In the genomic region with DNA sequence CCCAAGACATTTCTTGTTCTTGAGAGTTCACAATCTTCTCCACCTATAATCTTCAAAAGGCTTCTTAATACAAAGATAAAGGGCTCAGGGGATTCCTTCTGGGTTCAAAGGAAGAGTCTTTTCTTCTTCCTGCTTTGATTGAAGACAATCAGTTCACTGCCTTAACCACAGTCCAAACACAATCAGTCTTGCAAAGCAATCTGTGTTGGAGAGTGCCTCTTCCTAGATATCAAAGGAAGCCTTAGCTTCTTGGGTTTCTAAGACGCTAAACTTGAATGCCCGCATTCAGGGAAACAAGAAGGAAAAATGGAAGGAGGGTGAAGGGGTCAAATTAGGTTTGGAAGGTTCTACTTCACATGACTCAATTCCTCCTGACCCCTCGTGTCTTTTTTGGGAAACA, we compare ENCODE assay signal across 12 cellular contexts. TPM values are rescaled to one million over a fixed set of nuclear protein-coding genes. Genes with fewer than 3 reads are reported as not detected.
A peak's percentile ranks its signal among the peaks of the same experiment; 100 is the strongest.
DNase-seq lines count a peak whose midpoint lies in the region; ATAC-seq and TF ChIP-seq lines count a peak whose summit lies in the region.
"Had no signal": no experiment of that assay in that cellular context is flagged by ENCODE, and none has a peak within 500 bp of the region (broad histone marks: within the 10 kb centered on the region; RNA-seq: fewer than 3 reads in every experiment).

No MANE protein-coding gene starts in this region.

- no peaks in the 10 kb centered on the region for H3K9me3 Mint-ChIP-seq in activated CD4-positive, alpha-beta T cell treated with anti-CD3 and anti-CD28 coated beads for 36 hours (ENCODE audit: low read depth)
- no peaks in the 10 kb centered on the region for H3K9me3 Mint-ChIP-seq in effector memory CD8-positive, alpha-beta T cell

- peak overlapping the region; percentile 98 for H3K27ac Mint-ChIP-seq in activated CD4-positive, alpha-beta T cell treated with anti-CD3 and anti-CD28 coated beads for 36 hours
- peak overlapping the region; percentile 89 to 92 for H3K27ac Mint-ChIP-seq in effector memory CD8-positive, alpha-beta T cell

- no peaks in the 10 kb centered on the region for H3K9me2 ChIP-seq in OCI-LY7 (ENCODE audit: insufficient read depth, low read length)

- H3K4me3 ChIP-seq in OCI-LY7 (ENCODE audit: low read depth, low read length, poor library complexity, severe bottlenecking): peak overlapping the region; percentile 58

- peaks cover 93% of the 10 kb centered on the region for H3K79me2 ChIP-seq in OCI-LY7 (ENCODE audit: insufficient read depth, low read depth, low read length)

- H3K4me1 Mint-ChIP-seq in activated CD4-positive, alpha-beta T cell treated with anti-CD3 and anti-CD28 coated beads for 36 hours: peaks cover 82% of the 10 kb centered on the region
- peaks cover 71% of the 10 kb centered on the region in 2 donors for H3K4me1 Mint-ChIP-seq in effector memory CD8-positive, alpha-beta T cell (ENCODE audit: low read depth in 2 of 2)

- H3K9me3 ChIP-seq in OCI-LY7 (ENCODE audit: low read length): no peaks in the 10 kb centered on the region

- H3K36me3 Mint-ChIP-seq in activated CD4-positive, alpha-beta T cell treated with anti-CD3 and anti-CD28 coated beads for 36 hours (ENCODE audit: low read depth): peaks cover 36% of the 10 kb centered on the region
- H3K36me3 Mint-ChIP-seq in effector memory CD8-positive, alpha-beta T cell (ENCODE audit: insufficient read depth): peaks cover 26% of the 10 kb centered on the region

- no peaks in the 10 kb centered on the region for H3K27me3 Mint-ChIP-seq in activated CD4-positive, alpha-beta T cell treated with anti-CD3 and anti-CD28 coated beads for 36 hours
- no peaks in the 10 kb centered on the region for H3K27me3 Mint-ChIP-seq in effector memory CD8-positive, alpha-beta T cell

- no peak for ATAC-seq in activated CD4-positive, alpha-beta T cell treated with anti-CD3 and anti-CD28 coated beads for 36 hours
- no peak for ATAC-seq in effector memory CD8-positive, alpha-beta T cell (replicated peaks)
- ATAC-seq in GM19467 (IDR thresholded peaks at IDR 0.05; ENCODE audit: unreplicated experiment): no peak
- no peak for ATAC-seq in HG03521 (IDR thresholded peaks at IDR 0.05; ENCODE audit: unreplicated experiment)

- CTCF ChIA-PET in activated CD4-positive, alpha-beta T cell treated with anti-CD3 and anti-CD28 coated beads for 36 hours (lab: Charles Lee): interaction anchor here (0.7 to 7.9 kb wide), 5 partner anchors 10 to 72 kb away, joined by 4 to 54 read pairs (median 6); no protein-coding TSS in a partner anchor
- CTCF ChIA-PET in OCI-LY7 (lab: Charles Lee; ENCODE audit: unreplicated experiment): interaction anchor here (0.9 kb wide), 1 partner anchor 147 kb away, joined by 3 read pairs; no protein-coding TSS in a partner anchor

- intact Hi-C loops in activated CD4-positive, alpha-beta T cell treated with anti-CD3 and anti-CD28 coated beads for 36 hours (cut with DNase I, micrococcal nuclease): loop anchor here (5.0 kb wide), 2 partner anchors 43 to 228 kb away; a partner anchor contains a TSS
- intact Hi-C loops in OCI-LY7 (cut with micrococcal nuclease; ENCODE audit: unreplicated experiment): loop anchor here (2.0 to 5.0 kb wide), 2 partner anchors 28 to 48 kb away; a partner anchor contains a TSS

- H3K4me2 ChIP-seq in OCI-LY7 (ENCODE audit: low read length): peak overlapping the region; percentile 80

- H3K4me3 Mint-ChIP-seq in activated CD4-positive, alpha-beta T cell treated with anti-CD3 and anti-CD28 coated beads for 36 hours: no peak overlapping the region
- H3K4me3 Mint-ChIP-seq in effector memory CD8-positive, alpha-beta T cell: peak overlapping the region; percentile 64 to 72

- DNase-seq in activated CD4-positive, alpha-beta T cell treated with anti-CD3 and anti-CD28 coated beads for 36 hours: no peak
- DNase-seq in activated CD4-positive, alpha-beta T cell treated with anti-CD3 and anti-CD28 coated beads for 1 hour: no peak
- DNase-seq in OCI-LY7 (ENCODE audit: low spot score) (peak; percentile 34), pons (ENCODE audit: low spot score) (peak; percentile 37), DMS79 (lab: John Stamatoyannopoulos, UW) (no peak)
- no peak for DNase-seq in effector memory CD8-positive, alpha-beta T cell
- DNase-seq: activated CD4-positive, CD25-positive, alpha-beta regulatory T cell; foreskin fibroblast; kidney glomerular epithelial cell; NCI-H526 treated with DMSO at 0.1 percent for 48 hours had no signal

- peak overlapping the region; percentile 96 for H3K27ac ChIP-seq in OCI-LY7 (ENCODE audit: low read depth, low read length, poor library complexity, severe bottlenecking)

- TSS peak; percentile 30 for BruUV-seq in OCI-LY7 (replicated peaks; lab: Mats Ljungman, UMichigan)

- no peak overlapping the region for H2AFZ ChIP-seq in OCI-LY7 (ENCODE audit: low read length)

- peaks cover 43% of the 10 kb centered on the region; the same call in 1 of the 2 replicates for H3K36me3 ChIP-seq in OCI-LY7 (ENCODE audit: insufficient read depth, low read length)

- TF ChIP-seq CTCF in OCI-LY7 (conservative IDR thresholded peaks at IDR 0.05; ENCODE audit: low read length): no peak

- POLR2A ChIA-PET in activated CD4-positive, alpha-beta T cell treated with anti-CD3 and anti-CD28 coated beads for 36 hours (lab: Charles Lee): no interaction called here
- POLR2A ChIA-PET in OCI-LY7 (lab: Charles Lee): interaction anchor here (0.9 to 1.8 kb wide), 3 partner anchors 8 to 47 kb away, joined by 3 to 7 read pairs (median 7); no protein-coding TSS in a partner anchor

- no peaks in the 10 kb centered on the region for H4K20me1 ChIP-seq in OCI-LY7 (ENCODE audit: insufficient read depth, low read length)

- peaks cover 86% of the 10 kb centered on the region for H3K4me1 ChIP-seq in OCI-LY7 (ENCODE audit: insufficient read depth, low read length, poor library complexity, severe bottlenecking)

RNA-seq across cellular contexts. Expression of a gene that starts 27.2 kb away (rescaled TPM):
- 100 to 1,000 TPM in 1 of 2 experiments, 10 to 100 TPM in 1; 85.5 to 103 TPM for total RNA-seq in activated CD4-positive, alpha-beta T cell treated with anti-CD3 and anti-CD28 coated beads for 36 hours
- 63.7 and 74.3 TPM in 2 replicates for total RNA-seq in OCI-LY7 (2014; rRNA removed; shearing (Covaris generic))
- total RNA-seq in OCI-LY7 (2022): 90.2 and 99.9 TPM in 2 replicates

RNA-seq across cellular contexts. Expression of a gene that starts 36.7 kb away (rescaled TPM):
- total RNA-seq in activated CD4-positive, alpha-beta T cell treated with anti-CD3 and anti-CD28 coated beads for 36 hours: 1 to 10 TPM; 2.2 to 2.7 TPM
- total RNA-seq in OCI-LY7 (2014; rRNA removed; shearing (Covaris generic)): 5.6 and 8.1 TPM in 2 replicates
- total RNA-seq in OCI-LY7 (2022): 11.0 and 12.9 TPM in 2 replicates

RNA-seq across cellular contexts. Expression of a gene that starts 46.1 kb away (rescaled TPM):
- 1 to 10 TPM; 2.3 to 2.8 TPM for total RNA-seq in activated CD4-positive, alpha-beta T cell treated with anti-CD3 and anti-CD28 coated beads for 36 hours
- 6.6 and 6.8 TPM in 2 replicates for total RNA-seq in OCI-LY7 (2014; rRNA removed; shearing (Covaris generic))
- total RNA-seq in OCI-LY7 (2022): 6.0 and 7.9 TPM in 2 replicates

RNA-seq across cellular contexts. Expression of a gene that starts 47.2 kb away (rescaled TPM):
- total RNA-seq in activated CD4-positive, alpha-beta T cell treated with anti-CD3 and anti-CD28 coated beads for 36 hours: 100 to 1,000 TPM; 175 to 213 TPM
- total RNA-seq in OCI-LY7 (2014; rRNA removed; shearing (Covaris generic)): 217 and 293 TPM in 2 replicates
- 248 and 280 TPM in 2 replicates for total RNA-seq in OCI-LY7 (2022)

Comparison
In these comparisons a context has a peak if more than half of its experiments do, and no peak if none do; other contexts are left out.
1. DNase-seq: peak in OCI-LY7 (single experiment) and pons (single experiment); none in activated CD4-positive, alpha-beta T cell treated with anti-CD3 and anti-CD28 coated beads for 36 hours (single experiment), activated CD4-positive, alpha-beta T cell treated with anti-CD3 and anti-CD28 coated beads for 1 hour (single experiment), effector memory CD8-positive, alpha-beta T cell (0 of 3) and DMS79 (single experiment).